1 cellular context compared by ENCODE assay signal in the genomic region with DNA sequence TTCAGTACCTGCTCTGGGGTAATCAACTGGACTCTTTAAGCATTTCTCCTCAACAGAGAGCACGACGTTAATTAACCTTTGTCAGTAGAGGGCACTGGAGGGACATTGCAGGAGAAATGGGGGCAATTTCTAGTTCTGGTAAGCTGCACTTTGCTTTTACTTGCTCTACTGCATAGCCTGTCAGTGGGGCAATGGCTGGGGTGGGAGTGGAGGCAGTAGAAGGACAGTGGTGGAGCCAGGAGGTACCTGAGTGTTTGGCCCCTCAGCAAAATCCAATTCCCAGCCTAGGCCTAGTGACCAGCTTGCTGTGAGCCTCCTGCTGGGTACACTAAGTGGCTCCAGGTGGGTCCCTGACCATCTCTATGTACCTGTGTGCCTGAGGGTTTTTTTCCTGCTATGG.
TF ChIP-seq lines count a peak whose summit lies in the region.

No MANE protein-coding gene starts in this region.

TF ChIP-seq in H1, 55 proteins besides CTCF, POLR2A, EP300 and RAD21:
- TF ChIP-seq TCF12 (IDR thresholded peaks at IDR 0.05; ENCODE audit: low read depth, low read length) = no peak
- no peak for TF ChIP-seq YY1 (IDR thresholded peaks at IDR 0.05; ENCODE audit: low read depth, low read length)
- TF ChIP-seq TAF7 (optimal IDR thresholded peaks at IDR 0.05; ENCODE audit: borderline replicate concordance, low read depth, low read length) = no peak
- TF ChIP-seq RXRA (IDR thresholded peaks at IDR 0.05; ENCODE audit: insufficient read depth, low read depth, low read length) = no peak
- TF ChIP-seq SP4 (IDR thresholded peaks at IDR 0.05; ENCODE audit: low read length) = no peak
- TF ChIP-seq TAF1 (IDR thresholded peaks at IDR 0.05; ENCODE audit: low read depth, low read length) = no peak
- TF ChIP-seq SIN3A (conservative IDR thresholded peaks at IDR 0.05 in 1 of 2, IDR thresholded peaks at IDR 0.05 in 1 of 2; ENCODE audit: low read depth in 1 of 2, low read length in 2 of 2) = no peak
- no peak for TF ChIP-seq POU5F1 (IDR thresholded peaks at IDR 0.05; ENCODE audit: low read depth, low read length)
- TF ChIP-seq NANOG (IDR thresholded peaks at IDR 0.05; ENCODE audit: insufficient read depth, low read depth, low read length, poor library complexity, severe bottlenecking) = no peak
- TF ChIP-seq JUND (IDR thresholded peaks at IDR 0.05; ENCODE audit: low read length) = no peak
- no peak for TF ChIP-seq POLR2AphosphoS5 (IDR thresholded peaks at IDR 0.05; ENCODE audit: low read depth, low read length)
- TF ChIP-seq CBX5 (IDR thresholded peaks at IDR 0.05; ENCODE audit: low read depth, low read length) = no peak
- TF ChIP-seq, protein P1, sequence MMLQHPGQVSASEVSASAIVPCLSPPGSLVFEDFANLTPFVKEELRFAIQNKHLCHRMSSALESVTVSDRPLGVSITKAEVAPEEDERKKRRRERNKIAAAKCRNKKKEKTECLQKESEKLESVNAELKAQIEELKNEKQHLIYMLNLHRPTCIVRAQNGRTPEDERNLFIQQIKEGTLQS (IDR thresholded peaks at IDR 0.05; ENCODE audit: insufficient read depth, low read depth, low read length) = no peak
- no peak for TF ChIP-seq RBBP5 (IDR thresholded peaks at IDR 0.05; ENCODE audit: borderline replicate concordance, low read depth, low read length)
- TF ChIP-seq BACH1 (IDR thresholded peaks at IDR 0.05; ENCODE audit: low read length) = no peak
